ENCODE assay signal across 14 cellular contexts in the genomic region with DNA sequence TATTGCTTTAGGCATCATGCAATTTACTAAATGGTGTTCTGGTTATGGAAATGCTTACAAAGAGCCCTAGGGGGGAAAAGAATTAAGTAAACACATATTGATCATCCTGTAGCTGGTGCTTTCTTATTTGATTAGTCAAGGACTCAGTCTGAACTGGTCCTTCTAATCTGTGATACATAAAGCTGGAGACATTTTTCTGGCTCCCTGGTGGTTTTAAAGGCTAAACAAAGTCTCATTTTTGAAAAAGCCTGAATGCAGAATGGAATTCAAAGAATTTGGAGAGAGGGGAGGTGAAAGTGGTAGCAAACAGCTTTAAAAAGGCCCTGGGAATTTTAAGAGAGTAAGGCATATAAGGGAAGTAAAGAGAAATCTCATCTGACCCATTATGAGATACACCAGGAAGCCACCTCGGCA.
DNase-seq lines count a peak whose midpoint lies in the region; ATAC-seq, FAIRE-seq and TF ChIP-seq lines count a peak whose summit lies in the region.
"Had no signal": no experiment of that assay in that cellular context is flagged by ENCODE, and none has a peak within 500 bp of the region (broad histone marks: within the 10 kb centered on the region; RNA-seq: fewer than 3 reads in every experiment).

No MANE protein-coding gene starts in this region.

- no peak for FAIRE-seq in urothelium cell line (lab: Jason Lieb, UNC)

- DNase-seq in NCI-H1417 (lab: John Stamatoyannopoulos, UW) (peak in 2 of 3 experiments; percentile 11 to 70), NCI-H1417 treated with DMSO at 0.1 percent for 48 hours (lab: John Stamatoyannopoulos, UW) (no peak), WTC11 (ENCODE audit: low spot score) (no peak), kidney glomerular epithelial cell (lab: John Stamatoyannopoulos, UW) (peak; percentile 42), urothelium cell line (ENCODE audit: low spot score) (peak; percentile 13), nucleus accumbens (lab: John Stamatoyannopoulos, UW) (no peak)
- DNase-seq in CD4-positive, alpha-beta T cell, result no peak
- DNase-seq: activated CD4-positive, alpha-beta memory T cell treated with anti-CD3 and anti-CD28 coated beads for 36 hours; activated naive CD8-positive, alpha-beta T cell treated with anti-CD3 and anti-CD28 coated beads, Interleukin-2, amount 10 ng/mL, durations not matched to agents 7 days and 5 days; NCI-H1436 had no signal

- peaks cover 29% of the 10 kb centered on the region for H3K4me1 Mint-ChIP-seq in WTC11
- no peaks in the 10 kb centered on the region for H3K4me1 Mint-ChIP-seq in CD4-positive, alpha-beta T cell (ENCODE audit: low read depth)
- H3K4me1 Mint-ChIP-seq: activated naive CD8-positive, alpha-beta T cell treated with anti-CD3 and anti-CD28 coated beads, Interleukin-2, amount 10 ng/mL, durations not matched to agents 7 days and 5 days had no signal

- no peaks in the 10 kb centered on the region for H3K9me3 Mint-ChIP-seq in WTC11
- no peaks in the 10 kb centered on the region for H3K9me3 Mint-ChIP-seq in CD4-positive, alpha-beta T cell
- H3K9me3 Mint-ChIP-seq: activated CD4-positive, alpha-beta memory T cell treated with anti-CD3 and anti-CD28 coated beads for 36 hours; activated naive CD8-positive, alpha-beta T cell treated with anti-CD3 and anti-CD28 coated beads, Interleukin-2, amount 10 ng/mL, durations not matched to agents 7 days and 5 days; stimulated activated naive CD8-positive, alpha-beta T cell treated with anti-CD3 and anti-CD28 coated beads, Interleukin-15, Interleukin-2, amounts not matched to agents 100 ng/mL and 50 ng/mL, for 24 hours had no signal

- POLR2A ChIA-PET in WTC11 (lab: Charles Lee), result no interaction called here
- POLR2A ChIA-PET in CD4-positive, alpha-beta T cell (lab: Charles Lee), result no interaction called here

- intact Hi-C loops in CD4-positive, alpha-beta T cell (cut with DNase I, micrococcal nuclease), result no loop called here

- H3K27ac ChIP-seq in CD4-positive, alpha-beta T cell (ENCODE audit: low read depth, low read length), result no peak overlapping the region
- H3K27ac ChIP-seq: 22Rv1 had no signal

- H3K9me3 ChIP-seq in CD4-positive, alpha-beta T cell (ENCODE audit: control insufficient read depth, low read length), result no peaks in the 10 kb centered on the region

- no peaks in the 10 kb centered on the region; the same call in 1 of the 2 replicates for H3K27me3 Mint-ChIP-seq in WTC11 (ENCODE audit: low read depth)
- no peaks in the 10 kb centered on the region for H3K27me3 Mint-ChIP-seq in CD4-positive, alpha-beta T cell
- H3K27me3 Mint-ChIP-seq: activated CD4-positive, alpha-beta memory T cell treated with anti-CD3 and anti-CD28 coated beads for 36 hours; activated naive CD8-positive, alpha-beta T cell treated with anti-CD3 and anti-CD28 coated beads, Interleukin-2, amount 10 ng/mL, durations not matched to agents 7 days and 5 days; stimulated activated naive CD8-positive, alpha-beta T cell treated with anti-CD3 and anti-CD28 coated beads, Interleukin-15, Interleukin-2, amounts not matched to agents 100 ng/mL and 50 ng/mL, for 24 hours had no signal

- TF ChIP-seq CTCF in WTC11 (IDR thresholded peaks at IDR 0.05), result no peak
- no peak for TF ChIP-seq CTCF in CD4-positive, alpha-beta T cell (IDR thresholded peaks at IDR 0.05)

- no peaks in the 10 kb centered on the region for H3K27me3 ChIP-seq in CD4-positive, alpha-beta T cell (ENCODE audit: control insufficient read depth, insufficient read depth, low read length)

- H3K27ac Mint-ChIP-seq in WTC11, result peak overlapping the region; percentile 81
- H3K27ac Mint-ChIP-seq in CD4-positive, alpha-beta T cell, result no peak overlapping the region
- H3K27ac Mint-ChIP-seq: activated CD4-positive, alpha-beta memory T cell treated with anti-CD3 and anti-CD28 coated beads for 36 hours; activated naive CD8-positive, alpha-beta T cell treated with anti-CD3 and anti-CD28 coated beads, Interleukin-2, amount 10 ng/mL, durations not matched to agents 7 days and 5 days; stimulated activated naive CD8-positive, alpha-beta T cell treated with anti-CD3 and anti-CD28 coated beads, Interleukin-15, Interleukin-2, amounts not matched to agents 100 ng/mL and 50 ng/mL, for 24 hours had no signal

- H3K36me3 Mint-ChIP-seq in WTC11, result no peaks in the 10 kb centered on the region
- H3K36me3 Mint-ChIP-seq in CD4-positive, alpha-beta T cell (ENCODE audit: low read depth), result no peaks in the 10 kb centered on the region
- H3K36me3 Mint-ChIP-seq: activated CD4-positive, alpha-beta memory T cell treated with anti-CD3 and anti-CD28 coated beads for 36 hours; activated naive CD8-positive, alpha-beta T cell treated with anti-CD3 and anti-CD28 coated beads, Interleukin-2, amount 10 ng/mL, durations not matched to agents 7 days and 5 days had no signal

- CTCF ChIA-PET in WTC11 (lab: Charles Lee), result no interaction called here
- CTCF ChIA-PET in CD4-positive, alpha-beta T cell (lab: Charles Lee), result no interaction called here

- H3K4me3 Mint-ChIP-seq in WTC11, result no peak overlapping the region
- no peak overlapping the region for H3K4me3 Mint-ChIP-seq in CD4-positive, alpha-beta T cell
- H3K4me3 Mint-ChIP-seq: activated CD4-positive, alpha-beta memory T cell treated with anti-CD3 and anti-CD28 coated beads for 36 hours; activated naive CD8-positive, alpha-beta T cell treated with anti-CD3 and anti-CD28 coated beads, Interleukin-2, amount 10 ng/mL, durations not matched to agents 7 days and 5 days; stimulated activated naive CD8-positive, alpha-beta T cell treated with anti-CD3 and anti-CD28 coated beads, Interleukin-15, Interleukin-2, amounts not matched to agents 100 ng/mL and 50 ng/mL, for 24 hours had no signal

- no peak for ATAC-seq in WTC11
- ATAC-seq in CD4-positive, alpha-beta T cell (ENCODE audit: poor library complexity), result no peak
- no peak for ATAC-seq in activated CD4-positive, CD25-positive, alpha-beta regulatory T cell treated with anti-CD3 and anti-CD28 coated beads, Interleukin-2, amount 50 U/mL, for 24 hours
- ATAC-seq: esophagus mucosa had no signal

TF ChIP-seq in WTC11, 78 proteins besides CTCF, POLR2A, EP300 and RAD21 (continues in another document):
- no peak for TF ChIP-seq JAZF1 (CRISPR knock-in tag; IDR thresholded peaks at IDR 0.05)
- no peak for TF ChIP-seq ELF4 (CRISPR knock-in tag; IDR thresholded peaks at IDR 0.05; ENCODE audit: low read depth)
- no peak for TF ChIP-seq ZNF416 (CRISPR knock-in tag; IDR thresholded peaks at IDR 0.05)
- TF ChIP-seq ZNF671 (CRISPR knock-in tag; IDR thresholded peaks at IDR 0.05), result no peak
- TF ChIP-seq, protein P1, sequence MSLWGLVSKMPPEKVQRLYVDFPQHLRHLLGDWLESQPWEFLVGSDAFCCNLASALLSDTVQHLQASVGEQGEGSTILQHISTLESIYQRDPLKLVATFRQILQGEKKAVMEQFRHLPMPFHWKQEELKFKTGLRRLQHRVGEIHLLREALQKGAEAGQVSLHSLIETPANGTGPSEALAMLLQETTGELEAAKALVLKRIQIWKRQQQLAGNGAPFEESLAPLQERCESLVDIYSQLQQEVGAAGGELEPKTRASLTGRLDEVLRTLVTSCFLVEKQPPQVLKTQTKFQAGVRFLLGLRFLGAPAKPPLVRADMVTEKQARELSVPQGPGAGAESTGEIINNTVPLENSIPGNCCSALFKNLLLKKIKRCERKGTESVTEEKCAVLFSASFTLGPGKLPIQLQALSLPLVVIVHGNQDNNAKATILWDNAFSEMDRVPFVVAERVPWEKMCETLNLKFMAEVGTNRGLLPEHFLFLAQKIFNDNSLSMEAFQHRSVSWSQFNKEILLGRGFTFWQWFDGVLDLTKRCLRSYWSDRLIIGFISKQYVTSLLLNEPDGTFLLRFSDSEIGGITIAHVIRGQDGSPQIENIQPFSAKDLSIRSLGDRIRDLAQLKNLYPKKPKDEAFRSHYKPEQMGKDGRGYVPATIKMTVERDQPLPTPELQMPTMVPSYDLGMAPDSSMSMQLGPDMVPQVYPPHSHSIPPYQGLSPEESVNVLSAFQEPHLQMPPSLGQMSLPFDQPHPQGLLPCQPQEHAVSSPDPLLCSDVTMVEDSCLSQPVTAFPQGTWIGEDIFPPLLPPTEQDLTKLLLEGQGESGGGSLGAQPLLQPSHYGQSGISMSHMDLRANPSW (CRISPR knock-in tag; conservative IDR thresholded peaks at IDR 0.05; ENCODE audit: low read depth), result no peak
- TF ChIP-seq, protein P2, sequence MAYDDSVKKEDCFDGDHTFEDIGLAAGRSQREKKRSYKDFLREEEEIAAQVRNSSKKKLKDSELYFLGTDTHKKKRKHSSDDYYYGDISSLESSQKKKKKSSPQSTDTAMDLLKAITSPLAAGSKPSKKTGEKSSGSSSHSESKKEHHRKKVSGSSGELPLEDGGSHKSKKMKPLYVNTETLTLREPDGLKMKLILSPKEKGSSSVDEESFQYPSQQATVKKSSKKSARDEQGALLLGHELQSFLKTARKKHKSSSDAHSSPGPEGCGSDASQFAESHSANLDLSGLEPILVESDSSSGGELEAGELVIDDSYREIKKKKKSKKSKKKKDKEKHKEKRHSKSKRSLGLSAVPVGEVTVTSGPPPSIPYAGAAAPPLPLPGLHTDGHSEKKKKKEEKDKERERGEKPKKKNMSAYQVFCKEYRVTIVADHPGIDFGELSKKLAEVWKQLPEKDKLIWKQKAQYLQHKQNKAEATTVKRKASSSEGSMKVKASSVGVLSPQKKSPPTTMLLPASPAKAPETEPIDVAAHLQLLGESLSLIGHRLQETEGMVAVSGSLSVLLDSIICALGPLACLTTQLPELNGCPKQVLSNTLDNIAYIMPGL (CRISPR knock-in tag; IDR thresholded peaks at IDR 0.05), result no peak
- TF ChIP-seq, protein P3, sequence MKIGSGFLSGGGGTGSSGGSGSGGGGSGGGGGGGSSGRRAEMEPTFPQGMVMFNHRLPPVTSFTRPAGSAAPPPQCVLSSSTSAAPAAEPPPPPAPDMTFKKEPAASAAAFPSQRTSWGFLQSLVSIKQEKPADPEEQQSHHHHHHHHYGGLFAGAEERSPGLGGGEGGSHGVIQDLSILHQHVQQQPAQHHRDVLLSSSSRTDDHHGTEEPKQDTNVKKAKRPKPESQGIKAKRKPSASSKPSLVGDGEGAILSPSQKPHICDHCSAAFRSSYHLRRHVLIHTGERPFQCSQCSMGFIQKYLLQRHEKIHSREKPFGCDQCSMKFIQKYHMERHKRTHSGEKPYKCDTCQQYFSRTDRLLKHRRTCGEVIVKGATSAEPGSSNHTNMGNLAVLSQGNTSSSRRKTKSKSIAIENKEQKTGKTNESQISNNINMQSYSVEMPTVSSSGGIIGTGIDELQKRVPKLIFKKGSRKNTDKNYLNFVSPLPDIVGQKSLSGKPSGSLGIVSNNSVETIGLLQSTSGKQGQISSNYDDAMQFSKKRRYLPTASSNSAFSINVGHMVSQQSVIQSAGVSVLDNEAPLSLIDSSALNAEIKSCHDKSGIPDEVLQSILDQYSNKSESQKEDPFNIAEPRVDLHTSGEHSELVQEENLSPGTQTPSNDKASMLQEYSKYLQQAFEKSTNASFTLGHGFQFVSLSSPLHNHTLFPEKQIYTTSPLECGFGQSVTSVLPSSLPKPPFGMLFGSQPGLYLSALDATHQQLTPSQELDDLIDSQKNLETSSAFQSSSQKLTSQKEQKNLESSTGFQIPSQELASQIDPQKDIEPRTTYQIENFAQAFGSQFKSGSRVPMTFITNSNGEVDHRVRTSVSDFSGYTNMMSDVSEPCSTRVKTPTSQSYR (CRISPR knock-in tag; IDR thresholded peaks at IDR 0.05), result no peak
- TF ChIP-seq RORB (CRISPR knock-in tag; IDR thresholded peaks at IDR 0.05), result no peak
- TF ChIP-seq MYBL2 (CRISPR knock-in tag; IDR thresholded peaks at IDR 0.05), result no peak
- TF ChIP-seq HMGA2 (CRISPR knock-in tag; IDR thresholded peaks at IDR 0.05), result no peak

Comparison
In these comparisons a context has a peak if more than half of its experiments do, and no peak if none do; other contexts are left out.
1. DNase-seq: peak in NCI-H1417 (2 of 3), kidney glomerular epithelial cell (single experiment) and urothelium cell line (single experiment); none in NCI-H1417 treated with DMSO at 0.1 percent for 48 hours (single experiment), WTC11 (single experiment), nucleus accumbens (0 of 56) and CD4-positive, alpha-beta T cell (0 of 10).